11 cellular contexts compared by ENCODE assay signal in the genomic region with DNA sequence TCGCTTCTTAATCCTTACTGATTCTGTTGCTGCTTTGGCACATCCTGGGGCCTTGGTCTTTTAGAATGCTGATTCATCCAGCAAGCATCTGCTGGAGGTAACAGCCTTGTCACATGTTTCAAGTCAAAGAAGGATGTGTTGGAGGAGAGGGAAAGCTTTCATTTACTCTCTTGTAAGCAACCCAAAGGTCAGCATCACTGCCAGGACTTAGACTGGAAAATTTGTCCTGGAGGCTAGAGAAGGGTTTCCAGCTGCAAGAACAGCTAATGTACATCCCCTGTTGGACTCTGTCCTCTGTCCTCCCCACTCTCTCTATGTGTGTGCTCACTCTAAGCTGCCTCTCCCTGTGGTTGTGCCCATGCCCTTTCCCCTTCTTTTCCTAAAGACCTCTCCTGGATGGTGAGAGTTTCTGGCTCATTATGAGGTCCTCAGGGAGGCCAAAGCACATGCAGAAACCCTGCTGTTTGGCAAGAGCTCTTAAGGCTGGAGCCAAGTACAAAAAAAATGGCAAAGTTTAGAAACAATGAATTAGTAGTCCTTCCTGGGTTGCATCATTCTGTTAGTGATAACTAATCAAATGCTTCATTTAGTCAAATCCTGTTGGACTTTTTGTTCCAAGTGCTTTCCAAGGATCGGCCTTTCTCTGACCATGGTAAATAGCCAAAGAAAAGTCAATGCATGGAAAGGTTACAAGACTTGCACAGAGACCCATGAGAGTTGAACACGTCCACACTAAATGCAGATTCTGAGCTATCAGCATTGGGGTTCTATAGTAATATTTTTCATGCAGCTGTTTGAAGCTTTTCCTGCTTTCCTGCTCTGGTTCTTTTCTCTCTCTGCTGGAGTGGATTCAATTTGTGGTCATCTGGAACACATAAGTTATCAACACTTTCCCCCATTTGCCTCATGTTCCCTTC. TPM values are rescaled to one million over a fixed set of nuclear protein-coding genes. Genes with fewer than 3 reads are reported as not detected.
DNase-seq lines count a peak whose midpoint lies in the region; ATAC-seq lines count a peak whose summit lies in the region.
"Had no signal": no experiment of that assay in that cellular context is flagged by ENCODE, and none has a peak within 500 bp of the region (broad histone marks: within the 10 kb centered on the region; RNA-seq: fewer than 3 reads in every experiment).

No MANE protein-coding gene starts in this region.

- intact Hi-C loops in head of caudate nucleus (cut with DNase I) = no loop called here

- peak; percentile 55 for DNase-seq in AG20443 (ENCODE audit: low spot score)
- peak; percentile 93 for DNase-seq in SK-MEL-5 (ENCODE audit: low read depth, low spot score)
- peak; percentile 95 for DNase-seq in fibroblast of the conjunctiva (ENCODE audit: low read depth)
- DNase-seq in non-pigmented ciliary epithelial cell (ENCODE audit: low read depth) = peak; percentile 37
- no peak for DNase-seq in HuH-7.5 (ENCODE audit: low spot score)
- DNase-seq in 8988T = no peak
- DNase-seq in head of caudate nucleus = no peak
- DNase-seq: activated naive CD4-positive, alpha-beta T cell treated with anti-CD3 and anti-CD28 coated beads, Interleukin-2, amount 10 ng/mL, durations not matched to agents 7 days and 5 days; CD4-positive, alpha-beta T cell; NK-92 treated with Interleukin-12 subunit alpha and Interleukin-12 subunit beta, amount 100 ng/mL, for 24 hours had no signal

- in situ Hi-C loops in SK-MEL-5 (cut with HindIII; ENCODE audit: low pct_unique_long_range_greater_than_20kb, low sequenced_read_pairs) = no loop called here

- no peak for ATAC-seq in GM21381 (IDR thresholded peaks at IDR 0.05; ENCODE audit: unreplicated experiment)

RNA-seq across cellular contexts. Expression of a gene that starts 13.5 kb away (rescaled TPM):
- 202 and 205 TPM in 2 replicates for total RNA-seq in SK-MEL-5 (2014; rRNA removed; shearing (Covaris generic))
- polyA plus RNA-seq in SK-MEL-5 (2015; cell fraction: cytosol; rRNA removed) = 425 and 490 TPM in 2 replicates
- 75.1 and 82.3 TPM in 2 replicates for polyA plus RNA-seq in SK-MEL-5 (2015; cell fraction: nucleus; rRNA removed)
- total RNA-seq: CD4-positive, alpha-beta T cell had no signal

Comparison
In these comparisons a context has a peak if more than half of its experiments do, and no peak if none do; other contexts are left out.
1. DNase-seq: peak in AG20443 (single experiment), SK-MEL-5 (single experiment), fibroblast of the conjunctiva (single experiment) and non-pigmented ciliary epithelial cell (single experiment); none in HuH-7.5 (single experiment), 8988T (single experiment) and head of caudate nucleus (0 of 42).